In genomic region chr13:41015920-41016319, GRCh38 we compare ENCODE assay signal across 9 cellular contexts. TPM values are rescaled to one million over a fixed set of nuclear protein-coding genes. Genes with fewer than 3 reads are reported as not detected.
A peak's percentile ranks its signal among the peaks of the same experiment; 100 is the strongest.
DNase-seq lines count a peak whose midpoint lies in the region; ATAC-seq and TF ChIP-seq lines count a peak whose summit lies in the region.
"Had no signal": no experiment of that assay in that cellular context is flagged by ENCODE, and none has a peak within 500 bp of the region (broad histone marks: within the 10 kb centered on the region; RNA-seq: fewer than 3 reads in every experiment).

No MANE protein-coding gene starts in this region.

- peaks cover 57% of the 10 kb centered on the region for H3K4me1 Mint-ChIP-seq in activated naive CD8-positive, alpha-beta T cell treated with anti-CD3 and anti-CD28 coated beads for 36 hours
- H3K4me1 Mint-ChIP-seq in natural killer cell treated with Interleukin-12 subunit alpha and Interleukin-12 subunit beta and Interleukin-15 and Interleukin-18, amount 100 ng/mL, for 72 hours (ENCODE audit: low read depth in 2 of 2): peaks cover 43 to 61% of the 10 kb centered on the region in 2 donors

- H3K27me3 ChIP-seq in DOHH2 (ENCODE audit: control insufficient read depth, low read length): no peaks in the 10 kb centered on the region

- H3K4me2 ChIP-seq in DOHH2 (ENCODE audit: low read length): peak overlapping the region; percentile 82

- no peak for DNase-seq in Jurkat, Clone E6-1 (ENCODE audit: low read depth, low spot score)
- no peak for DNase-seq in activated naive CD8-positive, alpha-beta T cell treated with anti-CD3 and anti-CD28 coated beads for 36 hours
- no peak for DNase-seq in natural killer cell treated with Interleukin-12 subunit alpha and Interleukin-12 subunit beta and Interleukin-15 and Interleukin-18, amount 100 ng/mL, for 72 hours (ENCODE audit: low spot score)
- no peak for DNase-seq in hypothalamus (lab: John Stamatoyannopoulos, UW)
- no peak for DNase-seq in substantia nigra (lab: John Stamatoyannopoulos, UW)
- DNase-seq: DMS153, NCI-H345 had no signal

- peak overlapping the region; percentile 77 for H3K4me3 ChIP-seq in DOHH2 (ENCODE audit: low read length)
- peak overlapping the region; percentile 15 for H3K4me3 ChIP-seq in Jurkat, Clone E6-1 (ENCODE audit: low read length)

- H3K27ac Mint-ChIP-seq in activated naive CD8-positive, alpha-beta T cell treated with anti-CD3 and anti-CD28 coated beads for 36 hours: peak overlapping the region; percentile 94
- H3K27ac Mint-ChIP-seq in natural killer cell treated with Interleukin-12 subunit alpha and Interleukin-12 subunit beta and Interleukin-15 and Interleukin-18, amount 100 ng/mL, for 72 hours: peak overlapping the region; percentile 91 to 97

- H3K36me3 Mint-ChIP-seq in activated naive CD8-positive, alpha-beta T cell treated with anti-CD3 and anti-CD28 coated beads for 36 hours: peaks cover 35% of the 10 kb centered on the region
- H3K36me3 Mint-ChIP-seq in natural killer cell treated with Interleukin-12 subunit alpha and Interleukin-12 subunit beta and Interleukin-15 and Interleukin-18, amount 100 ng/mL, for 72 hours: peaks cover 14% of the 10 kb centered on the region

- peaks cover 74% of the 10 kb centered on the region for H3K36me3 ChIP-seq in DOHH2 (ENCODE audit: control insufficient read depth, low read length)

- no peaks in the 10 kb centered on the region for H3K9me2 ChIP-seq in DOHH2 (replicated peaks; ENCODE audit: control insufficient read depth, low read length)

- no peak for TF ChIP-seq CTCF in DOHH2 (IDR thresholded peaks at IDR 0.05; ENCODE audit: low read depth, low read length, poor library complexity, severe bottlenecking)

- H3K9me3 Mint-ChIP-seq in activated naive CD8-positive, alpha-beta T cell treated with anti-CD3 and anti-CD28 coated beads for 36 hours: no peaks in the 10 kb centered on the region
- H3K9me3 Mint-ChIP-seq in natural killer cell treated with Interleukin-12 subunit alpha and Interleukin-12 subunit beta and Interleukin-15 and Interleukin-18, amount 100 ng/mL, for 72 hours: no peaks in the 10 kb centered on the region

- peaks cover 51% of the 10 kb centered on the region for H3K4me1 ChIP-seq in DOHH2 (ENCODE audit: control insufficient read depth, low read length)

- no peak for ATAC-seq in natural killer cell treated with Interleukin-12 subunit alpha and Interleukin-12 subunit beta and Interleukin-15 and Interleukin-18, amount 100 ng/mL, for 72 hours
- no peak for ATAC-seq in HG02798 (IDR thresholded peaks at IDR 0.05; ENCODE audit: poor library complexity, unreplicated experiment)

- H4K20me1 ChIP-seq in DOHH2 (ENCODE audit: control insufficient read depth, insufficient read depth, low read depth, low read length): no peaks in the 10 kb centered on the region; the same call in 1 of the 2 replicates

- no peaks in the 10 kb centered on the region for H3K27me3 Mint-ChIP-seq in activated naive CD8-positive, alpha-beta T cell treated with anti-CD3 and anti-CD28 coated beads for 36 hours
- no peaks in the 10 kb centered on the region for H3K27me3 Mint-ChIP-seq in natural killer cell treated with Interleukin-12 subunit alpha and Interleukin-12 subunit beta and Interleukin-15 and Interleukin-18, amount 100 ng/mL, for 72 hours

- H3K9me3 ChIP-seq in DOHH2 (ENCODE audit: control insufficient read depth, insufficient read depth, low read length): no peaks in the 10 kb centered on the region

- H3K4me3 Mint-ChIP-seq in activated naive CD8-positive, alpha-beta T cell treated with anti-CD3 and anti-CD28 coated beads for 36 hours: peak overlapping the region; percentile 88
- peak overlapping the region; percentile 84 for H3K4me3 Mint-ChIP-seq in natural killer cell treated with Interleukin-12 subunit alpha and Interleukin-12 subunit beta and Interleukin-15 and Interleukin-18, amount 100 ng/mL, for 72 hours

- H3K27ac ChIP-seq in DOHH2 (ENCODE audit: low read depth, low read length): peak overlapping the region; percentile 95
- H3K27ac ChIP-seq in substantia nigra (ENCODE audit: low read depth, low read length, poor library complexity, severe bottlenecking): no peak overlapping the region

- H3F3A ChIP-seq in DOHH2 (ENCODE audit: control insufficient read depth, insufficient read depth): peaks cover 22% of the 10 kb centered on the region

- H3K79me2 ChIP-seq in DOHH2 (ENCODE audit: control insufficient read depth, low read length): peaks cover 99% of the 10 kb centered on the region

RNA-seq across cellular contexts. Expression of gene ELF1, which starts 3.2 kb away (rescaled TPM):
- 78.5 TPM for polyA plus RNA-seq in Jurkat, Clone E6-1 (2012; ENCODE audit: insufficient read depth, insufficient read length)
- total RNA-seq in activated naive CD8-positive, alpha-beta T cell treated with anti-CD3 and anti-CD28 coated beads for 36 hours: 10 to 100 TPM; 93.3 to 97.9 TPM
- total RNA-seq in natural killer cell treated with Interleukin-12 subunit alpha and Interleukin-12 subunit beta and Interleukin-15 and Interleukin-18, amount 100 ng/mL, for 72 hours: 10 to 100 TPM; 61.8 to 86.1 TPM

RNA-seq across cellular contexts. Expression of gene WBP4, which starts 45.4 kb away (rescaled TPM):
- polyA plus RNA-seq in Jurkat, Clone E6-1 (2012; ENCODE audit: insufficient read depth, insufficient read length): 16.8 TPM
- 10 to 100 TPM; 15.9 to 16.7 TPM for total RNA-seq in activated naive CD8-positive, alpha-beta T cell treated with anti-CD3 and anti-CD28 coated beads for 36 hours
- 10 to 100 TPM in 1 of 2 donors, 1 to 10 TPM in 1; 8.5 to 10.6 TPM for total RNA-seq in natural killer cell treated with Interleukin-12 subunit alpha and Interleukin-12 subunit beta and Interleukin-15 and Interleukin-18, amount 100 ng/mL, for 72 hours
